29 cellular contexts compared by ENCODE assay signal in the genomic region with DNA sequence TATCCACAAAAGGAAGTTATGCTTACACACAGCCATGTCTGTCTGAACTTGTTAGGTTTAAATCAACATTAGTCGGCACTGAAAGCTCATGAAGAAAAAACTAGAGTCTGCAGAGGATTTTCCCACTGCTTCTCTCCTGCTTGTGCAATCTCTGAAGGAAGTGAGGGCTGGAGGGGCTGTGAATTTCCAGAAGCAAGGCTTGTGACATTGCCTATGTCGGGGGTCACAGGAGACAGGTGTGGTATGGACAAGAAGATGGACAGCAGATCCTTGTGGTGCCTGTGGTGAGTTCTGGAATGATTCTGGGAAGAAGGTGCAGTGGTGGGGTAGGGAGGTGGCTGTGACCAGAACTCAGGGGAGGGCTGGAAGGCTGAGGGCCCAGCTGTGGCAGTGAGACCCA.
DNase-seq lines count a peak whose midpoint lies in the region; ATAC-seq and TF ChIP-seq lines count a peak whose summit lies in the region.
"Had no signal": no experiment of that assay in that cellular context is flagged by ENCODE, and none has a peak within 500 bp of the region (broad histone marks: within the 10 kb centered on the region; RNA-seq: fewer than 3 reads in every experiment).

No MANE protein-coding gene starts in this region.

- no peak overlapping the region for H3K4me3 ChIP-seq in mesenchymal stem cell (ENCODE audit: insufficient read depth in 1 of 2, low read depth in 1 of 2, low read length in 2 of 2)
- H3K4me3 ChIP-seq: adrenal gland, body of pancreas, HAP-1, K562 had no signal

- H2BK5ac ChIP-seq in mesenchymal stem cell (ENCODE audit: low read depth, low read length, poor library complexity, severe bottlenecking), result no peak overlapping the region

- H3K27ac ChIP-seq in mesenchymal stem cell (ENCODE audit: low read length, poor library complexity, severe bottlenecking), result no peak overlapping the region
- H3K27ac ChIP-seq: adrenal gland, body of pancreas had no signal

- no peak overlapping the region for H3K4me2 ChIP-seq in mesenchymal stem cell (ENCODE audit: low read length, poor library complexity, severe bottlenecking)

- peaks cover 14% of the 10 kb centered on the region for H3K4me1 ChIP-seq in mesenchymal stem cell (ENCODE audit: control insufficient read depth, insufficient read depth, low read depth, low read length)

- no peak overlapping the region for H2AFZ ChIP-seq in mesenchymal stem cell (ENCODE audit: low read depth, low read length)

- H2AK5ac ChIP-seq in mesenchymal stem cell (ENCODE audit: low read length, severe bottlenecking), result no peak overlapping the region

- peak overlapping the region; percentile 15 to 40 for H3K27ac Mint-ChIP-seq in activated naive CD4-positive, alpha-beta T cell treated with anti-CD3 and anti-CD28 coated beads, Interleukin-2, amount 50 U/mL, for 72 hours
- no peak overlapping the region for H3K27ac Mint-ChIP-seq in activated naive CD4-positive, alpha-beta T cell treated with anti-CD3 and anti-CD28 coated beads, Interleukin-2, amount 10 ng/mL, durations not matched to agents 7 days and 5 days
- peak overlapping the region in 4 of 5 experiments; percentile 23 to 91 (median 78) for H3K27ac Mint-ChIP-seq in brain
- H3K27ac Mint-ChIP-seq in stimulated activated effector memory CD8-positive, alpha-beta T cell treated with anti-CD3 and anti-CD28 coated beads, Interleukin-12 subunit alpha, Interleukin-12 subunit beta, amount 100 ng/mL, for 72 hours, result peak overlapping the region; percentile 80
- no peak overlapping the region for H3K27ac Mint-ChIP-seq in activated CD4-positive, alpha-beta memory T cell treated with anti-CD3 and anti-CD28 coated beads for 36 hours
- H3K27ac Mint-ChIP-seq: activated CD8-positive, alpha-beta memory T cell treated with anti-CD3 and anti-CD28 coated beads, Interleukin-2, amount 10 ng/mL, durations not matched to agents 7 days and 5 days; activated T-helper 2 cell treated with anti-CD3 and anti-CD28 coated beads, Interferon-gamma antibody, Interleukin-2, Interleukin-4, amounts not matched to agents 10 μg/mL and 5 μg/mL and 100 μg/mL, durations not matched to agents 14 hours and 24 hours and 36 hours; B cell; T-helper 2 cell treated with Interferon-gamma antibody and Interleukin-4, amounts not matched to agents 5 μg/mL and 100 μg/mL, for 36 hours; type B pancreatic cell had no signal

- 77% methylated on average over 2 of the region's 2 CpGs for WGBS in mesenchymal stem cell

- ATAC-seq in activated naive CD4-positive, alpha-beta T cell treated with anti-CD3 and anti-CD28 coated beads, Interleukin-2, amount 50 U/mL, for 72 hours, result no peak
- no peak for ATAC-seq in stimulated activated effector memory CD8-positive, alpha-beta T cell treated with anti-CD3 and anti-CD28 coated beads, Interleukin-12 subunit alpha, Interleukin-12 subunit beta, amount 100 ng/mL, for 72 hours
- no peak for ATAC-seq in GM18858 (IDR thresholded peaks at IDR 0.05; ENCODE audit: unreplicated experiment)
- ATAC-seq: activated CD8-positive, alpha-beta memory T cell treated with anti-CD3 and anti-CD28 coated beads, Interleukin-2, amount 10 ng/mL, durations not matched to agents 7 days and 5 days; body of pancreas; K562; naive thymus-derived CD8-positive, alpha-beta T cell; Panc1 had no signal

- H3K23ac ChIP-seq in mesenchymal stem cell (ENCODE audit: low read length in 2 of 2), result no peak overlapping the region

- H3K36me3 ChIP-seq in mesenchymal stem cell (ENCODE audit: control insufficient read depth in 1 of 2, insufficient read depth in 2 of 2, low read depth in 1 of 2, low read length in 2 of 2), result peaks cover 36 to 88% of the 10 kb centered on the region in 2 experiments

- H3K9ac ChIP-seq in mesenchymal stem cell (ENCODE audit: low read length), result no peak overlapping the region

- no peak overlapping the region for H3K14ac ChIP-seq in mesenchymal stem cell (ENCODE audit: low read length in 2 of 2)

- DNase-seq in activated naive CD4-positive, alpha-beta T cell treated with anti-CD3 and anti-CD28 coated beads, Interleukin-2, amount 50 U/mL, for 72 hours (ENCODE audit: low spot score in 2 of 2), result no peak
- DNase-seq in activated naive CD4-positive, alpha-beta T cell treated with anti-CD3 and anti-CD28 coated beads, Interleukin-2, amount 10 ng/mL, durations not matched to agents 7 days and 5 days, result no peak
- DNase-seq in mesenchymal stem cell (no peak), glomerular visceral epithelial cell (ENCODE audit: extremely low spot score) (no peak)
- DNase-seq in stimulated activated effector memory CD8-positive, alpha-beta T cell treated with anti-CD3 and anti-CD28 coated beads, Interleukin-12 subunit alpha, Interleukin-12 subunit beta, amount 100 ng/mL, for 72 hours (ENCODE audit: low spot score in 2 of 2), result no peak
- no peak for DNase-seq in activated CD4-positive, alpha-beta memory T cell treated with anti-CD3 and anti-CD28 coated beads for 36 hours
- DNase-seq: activated CD4-positive, alpha-beta T cell treated with anti-CD3 and anti-CD28 coated beads for 48 hours; activated CD8-positive, alpha-beta memory T cell treated with anti-CD3 and anti-CD28 coated beads, Interleukin-2, amount 10 ng/mL, durations not matched to agents 7 days and 5 days; adrenal gland; body of pancreas; COR-L47; DMS53; foreskin melanocyte; naive thymus-derived CD8-positive, alpha-beta T cell; NCI-H1092 treated with DMSO at 0.1 percent for 48 hours; NCI-H2029 treated with DMSO at 0.1 percent for 48 hours; retina; SHP77; stimulated activated CD4-positive, alpha-beta T cell treated with anti-CD3 and anti-CD28 coated beads, Interleukin-2, amount 100 ng/mL, for 24 hours; substantia nigra had no signal

- H3K4me1 Mint-ChIP-seq in activated naive CD4-positive, alpha-beta T cell treated with anti-CD3 and anti-CD28 coated beads, Interleukin-2, amount 10 ng/mL, durations not matched to agents 7 days and 5 days, result peaks cover 25% of the 10 kb centered on the region
- H3K4me1 Mint-ChIP-seq in brain, result peaks cover 92% of the 10 kb centered on the region
- H3K4me1 Mint-ChIP-seq in stimulated activated effector memory CD8-positive, alpha-beta T cell treated with anti-CD3 and anti-CD28 coated beads, Interleukin-12 subunit alpha, Interleukin-12 subunit beta, amount 100 ng/mL, for 72 hours, result peaks cover 77% of the 10 kb centered on the region
- H3K4me1 Mint-ChIP-seq in activated CD4-positive, alpha-beta memory T cell treated with anti-CD3 and anti-CD28 coated beads for 36 hours (ENCODE audit: low read depth), result peaks cover 67% of the 10 kb centered on the region
- H3K4me1 Mint-ChIP-seq: B cell had no signal

- no peak overlapping the region for H3K18ac ChIP-seq in mesenchymal stem cell (ENCODE audit: low read depth in 1 of 2, low read length in 2 of 2)

- H3K36me3 Mint-ChIP-seq in activated naive CD4-positive, alpha-beta T cell treated with anti-CD3 and anti-CD28 coated beads, Interleukin-2, amount 50 U/mL, for 72 hours, result peaks cover 40 to 55% of the 10 kb centered on the region in 2 donors
- H3K36me3 Mint-ChIP-seq in activated naive CD4-positive, alpha-beta T cell treated with anti-CD3 and anti-CD28 coated beads, Interleukin-2, amount 10 ng/mL, durations not matched to agents 7 days and 5 days, result peaks cover 76% of the 10 kb centered on the region
- H3K36me3 Mint-ChIP-seq in brain, result peaks cover 74% of the 10 kb centered on the region
- H3K36me3 Mint-ChIP-seq in stimulated activated effector memory CD8-positive, alpha-beta T cell treated with anti-CD3 and anti-CD28 coated beads, Interleukin-12 subunit alpha, Interleukin-12 subunit beta, amount 100 ng/mL, for 72 hours, result peaks cover 100% of the 10 kb centered on the region
- peaks cover 80% of the 10 kb centered on the region for H3K36me3 Mint-ChIP-seq in activated CD4-positive, alpha-beta memory T cell treated with anti-CD3 and anti-CD28 coated beads for 36 hours

- H3K79me1 ChIP-seq in mesenchymal stem cell (replicated peaks; ENCODE audit: low read length, poor library complexity, severe bottlenecking), result peaks cover 2% of the 10 kb centered on the region

- no peaks in the 10 kb centered on the region for H3K27me3 ChIP-seq in mesenchymal stem cell (ENCODE audit: control insufficient read depth in 1 of 2, insufficient read depth in 1 of 2, low read length in 2 of 2)
- H3K27me3 ChIP-seq: adrenal gland, body of pancreas had no signal

- no peak for TF ChIP-seq CTCF in brain (conservative IDR thresholded peaks at IDR 0.05)

- no peak overlapping the region for H2BK15ac ChIP-seq in mesenchymal stem cell (ENCODE audit: low read depth, poor library complexity, severe bottlenecking)

- no peak overlapping the region for H2BK12ac ChIP-seq in mesenchymal stem cell (ENCODE audit: low read length in 2 of 2)

- no peaks in the 10 kb centered on the region for H3K27me3 Mint-ChIP-seq in activated naive CD4-positive, alpha-beta T cell treated with anti-CD3 and anti-CD28 coated beads, Interleukin-2, amount 10 ng/mL, durations not matched to agents 7 days and 5 days
- peaks cover 4% of the 10 kb centered on the region for H3K27me3 Mint-ChIP-seq in brain
- no peaks in the 10 kb centered on the region for H3K27me3 Mint-ChIP-seq in activated CD4-positive, alpha-beta memory T cell treated with anti-CD3 and anti-CD28 coated beads for 36 hours
- H3K27me3 Mint-ChIP-seq: activated CD8-positive, alpha-beta memory T cell treated with anti-CD3 and anti-CD28 coated beads, Interleukin-2, amount 10 ng/mL, durations not matched to agents 7 days and 5 days; B cell; naive thymus-derived CD8-positive, alpha-beta T cell; type B pancreatic cell had no signal

- no peak overlapping the region for H3K4me3 Mint-ChIP-seq in activated naive CD4-positive, alpha-beta T cell treated with anti-CD3 and anti-CD28 coated beads, Interleukin-2, amount 10 ng/mL, durations not matched to agents 7 days and 5 days
- H3K4me3 Mint-ChIP-seq in brain, result no peak overlapping the region
- no peak overlapping the region for H3K4me3 Mint-ChIP-seq in stimulated activated effector memory CD8-positive, alpha-beta T cell treated with anti-CD3 and anti-CD28 coated beads, Interleukin-12 subunit alpha, Interleukin-12 subunit beta, amount 100 ng/mL, for 72 hours
- H3K4me3 Mint-ChIP-seq in activated CD4-positive, alpha-beta memory T cell treated with anti-CD3 and anti-CD28 coated beads for 36 hours, result no peak overlapping the region
- H3K4me3 Mint-ChIP-seq: activated CD8-positive, alpha-beta memory T cell treated with anti-CD3 and anti-CD28 coated beads, Interleukin-2, amount 10 ng/mL, durations not matched to agents 7 days and 5 days; B cell; naive thymus-derived CD8-positive, alpha-beta T cell; T-helper 2 cell treated with Interferon-gamma antibody and Interleukin-4, amounts not matched to agents 5 μg/mL and 100 μg/mL, for 36 hours; type B pancreatic cell had no signal

- H3K9me3 ChIP-seq in mesenchymal stem cell (ENCODE audit: control insufficient read depth, low read length), result no peaks in the 10 kb centered on the region
- H3K9me3 ChIP-seq: adrenal gland, body of pancreas, HAP-1 had no signal

- no peak overlapping the region for H4K91ac ChIP-seq in mesenchymal stem cell (ENCODE audit: low read length)

- intact Hi-C loops in activated CD4-positive, alpha-beta memory T cell treated with anti-CD3 and anti-CD28 coated beads for 36 hours (cut with micrococcal nuclease), result no loop called here

- POLR2A ChIA-PET in activated CD4-positive, alpha-beta memory T cell treated with anti-CD3 and anti-CD28 coated beads for 36 hours (lab: Charles Lee), result no interaction called here

- no peak overlapping the region for H2BK120ac ChIP-seq in mesenchymal stem cell (ENCODE audit: low read depth, low read length)

- no peaks in the 10 kb centered on the region for H3K9me3 Mint-ChIP-seq in activated naive CD4-positive, alpha-beta T cell treated with anti-CD3 and anti-CD28 coated beads, Interleukin-2, amount 50 U/mL, for 72 hours
- H3K9me3 Mint-ChIP-seq in activated naive CD4-positive, alpha-beta T cell treated with anti-CD3 and anti-CD28 coated beads, Interleukin-2, amount 10 ng/mL, durations not matched to agents 7 days and 5 days, result no peaks in the 10 kb centered on the region
- H3K9me3 Mint-ChIP-seq in brain, result no peaks in the 10 kb centered on the region
- no peaks in the 10 kb centered on the region for H3K9me3 Mint-ChIP-seq in stimulated activated effector memory CD8-positive, alpha-beta T cell treated with anti-CD3 and anti-CD28 coated beads, Interleukin-12 subunit alpha, Interleukin-12 subunit beta, amount 100 ng/mL, for 72 hours
- no peaks in the 10 kb centered on the region for H3K9me3 Mint-ChIP-seq in activated CD4-positive, alpha-beta memory T cell treated with anti-CD3 and anti-CD28 coated beads for 36 hours
- H3K9me3 Mint-ChIP-seq: activated T-helper 2 cell treated with anti-CD3 and anti-CD28 coated beads, Interferon-gamma antibody, Interleukin-2, Interleukin-4, amounts not matched to agents 10 μg/mL and 5 μg/mL and 100 μg/mL, durations not matched to agents 14 hours and 24 hours and 36 hours; naive thymus-derived CD8-positive, alpha-beta T cell; T-helper 2 cell treated with Interferon-gamma antibody and Interleukin-4, amounts not matched to agents 5 μg/mL and 100 μg/mL, for 36 hours; type B pancreatic cell had no signal

- H3K4ac ChIP-seq in mesenchymal stem cell (ENCODE audit: low read depth in 1 of 2, low read length in 2 of 2), result no peak overlapping the region

- peak overlapping the region; percentile 5 for H4K8ac ChIP-seq in mesenchymal stem cell (ENCODE audit: low read length)

- CTCF ChIA-PET in activated naive CD4-positive, alpha-beta T cell treated with anti-CD3 and anti-CD28 coated beads, Interleukin-2, amount 10 ng/mL, durations not matched to agents 7 days and 5 days (lab: Charles Lee), result interaction anchor here (0.7 kb wide), 1 partner anchor 60 kb away, joined by 4 read pairs; no protein-coding TSS in a partner anchor
- CTCF ChIA-PET in activated CD4-positive, alpha-beta memory T cell treated with anti-CD3 and anti-CD28 coated beads for 36 hours (lab: Charles Lee), result no interaction called here

Comparison
In these comparisons a context has a peak if more than half of its experiments do, and no peak if none do; other contexts are left out.
1. H3K27ac Mint-ChIP-seq: peak in activated naive CD4-positive, alpha-beta T cell treated with anti-CD3 and anti-CD28 coated beads, Interleukin-2, amount 50 U/mL, for 72 hours (2 of 2), brain (4 of 5) and stimulated activated effector memory CD8-positive, alpha-beta T cell treated with anti-CD3 and anti-CD28 coated beads, Interleukin-12 subunit alpha, Interleukin-12 subunit beta, amount 100 ng/mL, for 72 hours (single experiment); none in activated naive CD4-positive, alpha-beta T cell treated with anti-CD3 and anti-CD28 coated beads, Interleukin-2, amount 10 ng/mL, durations not matched to agents 7 days and 5 days (single experiment) and activated CD4-positive, alpha-beta memory T cell treated with anti-CD3 and anti-CD28 coated beads for 36 hours (single experiment).